ENCODE assay signal across 30 cellular contexts in the genomic region with DNA sequence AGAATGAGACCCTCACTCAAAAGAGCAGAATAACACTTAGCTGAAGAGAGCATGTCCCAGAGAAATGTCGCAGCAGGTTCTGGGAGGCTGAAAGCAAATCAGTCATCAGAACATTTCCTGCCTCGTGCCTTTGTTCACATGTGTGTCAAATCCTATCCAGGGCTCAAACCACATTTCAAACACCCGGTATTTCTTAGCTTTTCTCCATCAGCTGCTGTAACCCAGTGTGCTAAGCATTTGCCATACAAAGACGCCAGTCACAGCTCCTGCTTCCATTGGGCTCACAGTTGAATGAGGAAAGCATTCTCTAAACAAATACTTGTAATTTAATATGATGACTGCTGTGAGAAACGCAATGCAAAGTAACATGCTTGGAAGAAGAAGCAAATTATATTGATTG. TPM values are rescaled to one million over a fixed set of nuclear protein-coding genes. Genes with fewer than 3 reads are reported as not detected.
DNase-seq lines count a peak whose midpoint lies in the region; ATAC-seq, FAIRE-seq and TF ChIP-seq lines count a peak whose summit lies in the region.
"Had no signal": no experiment of that assay in that cellular context is flagged by ENCODE, and none has a peak within 500 bp of the region (broad histone marks: within the 10 kb centered on the region; RNA-seq: fewer than 3 reads in every experiment).

No MANE protein-coding gene starts in this region.

- H3K79me2 ChIP-seq in osteoblast (ENCODE audit: insufficient read depth, low read length): no peaks in the 10 kb centered on the region

- H3K4ac ChIP-seq in IMR-90 (ENCODE audit: low read depth, low read length): peak overlapping the region; percentile 12; the same call in 1 of the 2 replicates

- H3K4me1 Mint-ChIP-seq in activated CD8-positive, alpha-beta T cell treated with anti-CD3 and anti-CD28 coated beads, Interleukin-2, amount 10 ng/mL, durations not matched to agents 7 days and 5 days (ENCODE audit: low read depth): peaks cover 14% of the 10 kb centered on the region
- peaks cover 5% of the 10 kb centered on the region for H3K4me1 Mint-ChIP-seq in activated CD8-positive, alpha-beta T cell treated with anti-CD3 and anti-CD28 coated beads for 36 hours (ENCODE audit: low read depth)
- H3K4me1 Mint-ChIP-seq: stimulated activated effector memory CD8-positive, alpha-beta T cell treated with anti-CD3 and anti-CD28 coated beads, Interleukin-12 subunit alpha, Interleukin-12 subunit beta, amount 100 ng/mL, for 72 hours had no signal

- no peaks in the 10 kb centered on the region for H3K36me3 Mint-ChIP-seq in activated CD8-positive, alpha-beta T cell treated with anti-CD3 and anti-CD28 coated beads, Interleukin-2, amount 10 ng/mL, durations not matched to agents 7 days and 5 days (ENCODE audit: low read depth)
- H3K36me3 Mint-ChIP-seq in activated CD8-positive, alpha-beta T cell treated with anti-CD3 and anti-CD28 coated beads for 36 hours (ENCODE audit: low read depth): no peaks in the 10 kb centered on the region
- H3K36me3 Mint-ChIP-seq: stimulated activated effector memory CD8-positive, alpha-beta T cell treated with anti-CD3 and anti-CD28 coated beads, Interleukin-12 subunit alpha, Interleukin-12 subunit beta, amount 100 ng/mL, for 72 hours had no signal

- H2AFZ ChIP-seq in IMR-90 (replicated peaks; ENCODE audit: low read length, poor library complexity) (peak overlapping the region; percentile 76), osteoblast (ENCODE audit: low read length) (peak overlapping the region; percentile 67)

- BruUV-seq in IMR-90 (replicated peaks; lab: Mats Ljungman, UMichigan): no TSS peak

- H3K4me2 ChIP-seq in IMR-90 (ENCODE audit: low read depth, low read length) (no peak overlapping the region), osteoblast (ENCODE audit: insufficient read depth, low read length) (no peak overlapping the region)

- TF ChIP-seq RAD21 in IMR-90 (IDR thresholded peaks at IDR 0.05; ENCODE audit: low read length): no peak

- H3K9me3 Mint-ChIP-seq in activated CD8-positive, alpha-beta T cell treated with anti-CD3 and anti-CD28 coated beads, Interleukin-2, amount 10 ng/mL, durations not matched to agents 7 days and 5 days (ENCODE audit: insufficient read depth): no peaks in the 10 kb centered on the region
- H3K9me3 Mint-ChIP-seq in activated CD8-positive, alpha-beta T cell treated with anti-CD3 and anti-CD28 coated beads for 36 hours: no peaks in the 10 kb centered on the region
- H3K9me3 Mint-ChIP-seq: H9; nephron; stimulated activated effector memory CD8-positive, alpha-beta T cell treated with anti-CD3 and anti-CD28 coated beads, Interleukin-12 subunit alpha, Interleukin-12 subunit beta, amount 100 ng/mL, for 72 hours had no signal

- peak overlapping the region; percentile 78; the same call in 1 of the 2 replicates for H3K23ac ChIP-seq in IMR-90 (ENCODE audit: low read depth, low read length)

- H3K14ac ChIP-seq in IMR-90 (replicated peaks; ENCODE audit: low read depth, low read length): 0 out of 2 replicates have a peak overlapping the region, but pooled peaks have one; percentile 47

- no peak overlapping the region for H3K9ac ChIP-seq in IMR-90 (ENCODE audit: low read depth, low read length)

- no peak overlapping the region for H3K18ac ChIP-seq in IMR-90 (ENCODE audit: low read depth, low read length)

- H2BK20ac ChIP-seq in IMR-90 (ENCODE audit: low read depth, low read length): peak overlapping the region; percentile 42

- CTCF ChIA-PET in activated CD8-positive, alpha-beta T cell treated with anti-CD3 and anti-CD28 coated beads, Interleukin-2, amount 10 ng/mL, durations not matched to agents 7 days and 5 days (lab: Charles Lee): interaction anchor here (0.8 to 2.4 kb wide), 4 partner anchors 9 to 185 kb away, joined by 3 to 7 read pairs (median 3); no protein-coding TSS in a partner anchor
- CTCF ChIA-PET in activated CD8-positive, alpha-beta T cell treated with anti-CD3 and anti-CD28 coated beads for 36 hours (lab: Charles Lee): interaction anchor here (1.3 kb wide), 1 partner anchor 11 kb away, joined by 3 read pairs; no protein-coding TSS in a partner anchor
- CTCF ChIA-PET in IMR-90 (lab: Yijun Ruan, JAX): no interaction called here

- no peak for TF ChIP-seq CTCF in activated CD8-positive, alpha-beta T cell treated with anti-CD3 and anti-CD28 coated beads for 36 hours (IDR thresholded peaks at IDR 0.05)
- TF ChIP-seq CTCF in IMR-90 (conservative IDR thresholded peaks at IDR 0.05; ENCODE audit: low read depth, low read length) (no peak), bronchial epithelial cell (IDR thresholded peaks at IDR 0.05; ENCODE audit: insufficient read depth, low read length, severe bottlenecking) (no peak), osteoblast (IDR thresholded peaks at IDR 0.05; ENCODE audit: extremely low read depth, low read depth, low read length) (no peak)

- H3K4me3 Mint-ChIP-seq in activated CD8-positive, alpha-beta T cell treated with anti-CD3 and anti-CD28 coated beads, Interleukin-2, amount 10 ng/mL, durations not matched to agents 7 days and 5 days: no peak overlapping the region
- no peak overlapping the region for H3K4me3 Mint-ChIP-seq in activated CD8-positive, alpha-beta T cell treated with anti-CD3 and anti-CD28 coated beads for 36 hours
- H3K4me3 Mint-ChIP-seq: H9; stimulated activated effector memory CD8-positive, alpha-beta T cell treated with anti-CD3 and anti-CD28 coated beads, Interleukin-12 subunit alpha, Interleukin-12 subunit beta, amount 100 ng/mL, for 72 hours had no signal

- in situ Hi-C loops in IMR-90 (cut with MboI; ENCODE audit: low sequenced_read_pairs): loop anchor here (25.0 kb wide), 2 partner anchors 91 to 316 kb away; no protein-coding TSS in a partner anchor

- no peak overlapping the region for H2BK15ac ChIP-seq in IMR-90 (ENCODE audit: low read depth, low read length)

- intact Hi-C loops in activated CD8-positive, alpha-beta T cell treated with anti-CD3 and anti-CD28 coated beads for 36 hours (cut with micrococcal nuclease): no loop called here
- intact Hi-C loops in IMR-90 (cut with micrococcal nuclease): no loop called here

- no peaks in the 10 kb centered on the region for H4K20me1 ChIP-seq in IMR-90 (ENCODE audit: insufficient read depth, low read length)
- H4K20me1 ChIP-seq in osteoblast (ENCODE audit: insufficient read depth, low read length): no peaks in the 10 kb centered on the region

- H4K8ac ChIP-seq in IMR-90 (ENCODE audit: low read depth in 2 of 2, low read length in 2 of 2): no peak overlapping the region

- H4K91ac ChIP-seq in IMR-90 (ENCODE audit: insufficient read depth, low read depth, low read length): no peak overlapping the region

- 0 out of 2 replicates have a peak overlapping the region, but pooled peaks have one; percentile 38 for H2BK120ac ChIP-seq in IMR-90 (ENCODE audit: low read depth, low read length)

- no peak overlapping the region for H4K5ac ChIP-seq in IMR-90 (ENCODE audit: low read depth, low read length)

- 59% methylated on average over 2 of the region's 5 CpGs; no CpG with 5 or more reads in 1 of the 2 experiments for WGBS in IMR-90 (ENCODE audit: extremely low coverage in 2 of 2, insufficient read length in 1 of 2), 2 experiments

- H2AK5ac ChIP-seq in IMR-90 (ENCODE audit: low read depth, low read length): no peak overlapping the region

- H2AK9ac ChIP-seq in IMR-90 (replicated peaks; ENCODE audit: low read depth, low read length, poor library complexity): peak overlapping the region; percentile 73

- H3K27me3 Mint-ChIP-seq in activated CD8-positive, alpha-beta T cell treated with anti-CD3 and anti-CD28 coated beads, Interleukin-2, amount 10 ng/mL, durations not matched to agents 7 days and 5 days (ENCODE audit: low read depth): peaks cover 13% of the 10 kb centered on the region
- peaks cover 1% of the 10 kb centered on the region for H3K27me3 Mint-ChIP-seq in activated CD8-positive, alpha-beta T cell treated with anti-CD3 and anti-CD28 coated beads for 36 hours

- H3K27me3 ChIP-seq in IMR-90 (ENCODE audit: control insufficient read depth, insufficient read depth, low read length): no peaks in the 10 kb centered on the region
- H3K27me3 ChIP-seq in bronchial epithelial cell (ENCODE audit: control insufficient read depth, insufficient read depth, low read length): no peaks in the 10 kb centered on the region
- no peaks in the 10 kb centered on the region for H3K27me3 ChIP-seq in osteoblast (ENCODE audit: insufficient read depth, low read length)
- H3K27me3 ChIP-seq: adrenal gland, breast epithelium had no signal

- dilution Hi-C loops in IMR-90 (cut with HindIII; ENCODE audit: low sequenced_read_pairs, unreplicated experiment): no loop called here

- FAIRE-seq in bronchial epithelial cell (lab: Jason Lieb, UNC): peak; percentile 80
- FAIRE-seq: endothelial cell of umbilical vein, K562, RCC 7860, urothelium cell line had no signal

- no peak overlapping the region for H2BK5ac ChIP-seq in IMR-90 (ENCODE audit: low read depth, low read length, poor library complexity, severe bottlenecking)

- H3K4me1 ChIP-seq in IMR-90 (ENCODE audit: control insufficient read depth, insufficient read depth, low read length): no peaks in the 10 kb centered on the region
- peaks cover 7% of the 10 kb centered on the region for H3K4me1 ChIP-seq in osteoblast (ENCODE audit: insufficient read depth, low read length)
- H3K4me1 ChIP-seq: adrenal gland, breast epithelium had no signal

- peak overlapping the region; percentile 46 for H3K27ac Mint-ChIP-seq in activated CD8-positive, alpha-beta T cell treated with anti-CD3 and anti-CD28 coated beads, Interleukin-2, amount 10 ng/mL, durations not matched to agents 7 days and 5 days
- no peak overlapping the region for H3K27ac Mint-ChIP-seq in activated CD8-positive, alpha-beta T cell treated with anti-CD3 and anti-CD28 coated beads for 36 hours
- H3K27ac Mint-ChIP-seq: H9; stimulated activated effector memory CD8-positive, alpha-beta T cell treated with anti-CD3 and anti-CD28 coated beads, Interleukin-12 subunit alpha, Interleukin-12 subunit beta, amount 100 ng/mL, for 72 hours had no signal

- peak; percentile 57 for ATAC-seq in activated CD8-positive, alpha-beta T cell treated with anti-CD3 and anti-CD28 coated beads, Interleukin-2, amount 10 ng/mL, durations not matched to agents 7 days and 5 days
- ATAC-seq in activated CD8-positive, alpha-beta T cell treated with anti-CD3 and anti-CD28 coated beads for 36 hours: no peak
- ATAC-seq in IMR-90 (ENCODE audit: low read depth): peak; percentile 71
- ATAC-seq: K562; left lobe of liver; stimulated activated effector memory CD8-positive, alpha-beta T cell treated with anti-CD3 and anti-CD28 coated beads, Interleukin-12 subunit alpha, Interleukin-12 subunit beta, amount 100 ng/mL, for 72 hours had no signal

- H3K9me1 ChIP-seq in IMR-90 (ENCODE audit: insufficient read depth, low read length): no peaks in the 10 kb centered on the region

- DNase-seq in activated CD8-positive, alpha-beta T cell treated with anti-CD3 and anti-CD28 coated beads, Interleukin-2, amount 10 ng/mL, durations not matched to agents 7 days and 5 days: no peak
- no peak for DNase-seq in activated CD8-positive, alpha-beta T cell treated with anti-CD3 and anti-CD28 coated beads for 36 hours
- DNase-seq in IMR-90 (peak; percentile 33), bronchial epithelial cell (ENCODE audit: low read depth) (no peak), osteoblast (ENCODE audit: insufficient read length, low spot score, missing footprints) (no peak), HuH-7.5 (ENCODE audit: low spot score) (no peak), GM19240 (ENCODE audit: insufficient read length, low spot score) (no peak)
- no peak for DNase-seq in stimulated activated CD4-positive, alpha-beta T cell treated with anti-CD3 and anti-CD28 coated beads, Interleukin-1b, Interleukin-23, amount 100 ng/mL, for 48 hours
- DNase-seq: activated CD4-positive, alpha-beta T cell treated with anti-CD3 and anti-CD28 coated beads, Interleukin-2, amount 50 U/mL, for 1 hour; activated gamma-delta T cell treated with Interleukin-2 at 50 U/mL for 16 hours; adrenal gland; dermis blood vessel endothelial cell; DMS 273 treated with DMSO at 0.1 percent for 48 hours; GDM1; H9; midbrain; MM.1S; NCI-H1694; NCI-H2227 treated with DMSO at 0.1 percent for 48 hours; NK-92 treated with Interleukin-12 subunit alpha and Interleukin-12 subunit beta, amount 100 ng/mL, for 24 hours; posterior cingulate gyrus had no signal

- H3K27ac ChIP-seq in IMR-90 (ENCODE audit: insufficient read depth, low read length) (no peak overlapping the region), osteoblast (ENCODE audit: low read depth, low read length) (no peak overlapping the region)
- H3K27ac ChIP-seq: breast epithelium, SK-N-MC had no signal

- POLR2A ChIA-PET in activated CD8-positive, alpha-beta T cell treated with anti-CD3 and anti-CD28 coated beads, Interleukin-2, amount 10 ng/mL, durations not matched to agents 7 days and 5 days (lab: Charles Lee): no interaction called here
- POLR2A ChIA-PET in activated CD8-positive, alpha-beta T cell treated with anti-CD3 and anti-CD28 coated beads for 36 hours (lab: Charles Lee): interaction anchor here (0.8 kb wide), 1 partner anchor 35 kb away, joined by 3 read pairs; no protein-coding TSS in a partner anchor
- POLR2A ChIA-PET in IMR-90 (lab: Charles Lee; ENCODE audit: unreplicated experiment): no interaction called here

- H3K36me3 ChIP-seq in IMR-90 (ENCODE audit: control insufficient read depth, insufficient read depth, low read length) (no peaks in the 10 kb centered on the region), bronchial epithelial cell (ENCODE audit: control insufficient read depth, insufficient read depth, low read length) (no peaks in the 10 kb centered on the region), osteoblast (ENCODE audit: insufficient read depth, low read length) (no peaks in the 10 kb centered on the region)
- H3K36me3 ChIP-seq: adrenal gland, breast epithelium had no signal

- no peaks in the 10 kb centered on the region for H3K79me1 ChIP-seq in IMR-90 (ENCODE audit: low read depth in 1 of 2, low read length in 2 of 2)

- no peak overlapping the region for H3K56ac ChIP-seq in IMR-90 (ENCODE audit: extremely low read depth, insufficient read depth, low read length)

- H3K4me3 ChIP-seq in IMR-90 (ENCODE audit: insufficient read depth, low read depth, low read length) (no peak overlapping the region), bronchial epithelial cell (ENCODE audit: low read depth, low read length) (no peak overlapping the region), osteoblast (ENCODE audit: insufficient read depth, low read length) (no peak overlapping the region)
- H3K4me3 ChIP-seq: adrenal gland, breast epithelium, K562, SK-N-MC had no signal

- no peak for TF ChIP-seq POLR2A in IMR-90 (IDR thresholded peaks at IDR 0.05; ENCODE audit: low read depth, low read length)

- no peaks in the 10 kb centered on the region for H3K9me3 ChIP-seq in IMR-90 (ENCODE audit: control insufficient read depth, insufficient read depth, low read length)
- H3K9me3 ChIP-seq in osteoblast (ENCODE audit: low read depth, low read length): no peaks in the 10 kb centered on the region
- H3K9me3 ChIP-seq: adrenal gland, breast epithelium had no signal

RNA-seq across cellular contexts. Expression of gene PALLD, which starts 6.0 kb away (rescaled TPM):
- total RNA-seq in activated CD8-positive, alpha-beta T cell treated with anti-CD3 and anti-CD28 coated beads, Interleukin-2, amount 10 ng/mL, durations not matched to agents 7 days and 5 days: 1 to 10 TPM; 1.2 to 1.3 TPM
- under 1 TPM; 0.41 to 0.60 TPM for total RNA-seq in activated CD8-positive, alpha-beta T cell treated with anti-CD3 and anti-CD28 coated beads for 36 hours
- total RNA-seq in IMR-90 (2012; rRNA removed) (91.9 and 112 TPM in 2 replicates), bronchial epithelial cell (69.2 and 92.7 TPM in 2 replicates), osteoblast (244 and 254 TPM in 2 replicates)
- polyA plus RNA-seq in IMR-90 (2012; rRNA removed): 71.0 and 91.0 TPM in 2 replicates
- 44.9 and 48.4 TPM in 2 replicates for polyA plus RNA-seq in IMR-90 (2012; cell fraction: cytosol; rRNA removed)
- polyA plus RNA-seq in IMR-90 (2012; cell fraction: nucleus; rRNA removed; ENCODE audit: low replicate concordance): 75.8 and 98.2 TPM in 2 replicates

RNA-seq across cellular contexts. Expression of gene DDX60L, which starts 22.6 kb away (rescaled TPM):
- 10 to 100 TPM; 59.3 to 61.1 TPM for total RNA-seq in activated CD8-positive, alpha-beta T cell treated with anti-CD3 and anti-CD28 coated beads, Interleukin-2, amount 10 ng/mL, durations not matched to agents 7 days and 5 days
- total RNA-seq in activated CD8-positive, alpha-beta T cell treated with anti-CD3 and anti-CD28 coated beads for 36 hours: 1 to 10 TPM; 7.4 to 7.5 TPM
- 9.5 and 11.9 TPM in 2 replicates for total RNA-seq in IMR-90 (2012; rRNA removed)
- 4.3 and 6.4 TPM in 2 replicates for polyA plus RNA-seq in IMR-90 (2012; rRNA removed)
- 1.1 and 2.7 TPM in 2 replicates for polyA plus RNA-seq in IMR-90 (2012; cell fraction: cytosol; rRNA removed)
- 2.2 and 26.7 TPM in 2 replicates for polyA plus RNA-seq in IMR-90 (2012; cell fraction: nucleus; rRNA removed; ENCODE audit: low replicate concordance)
- total RNA-seq in bronchial epithelial cell: 2.9 and 4.4 TPM in 2 replicates
- total RNA-seq in osteoblast: 25.0 and 31.1 TPM in 2 replicates

Comparison
In these comparisons a context has a peak if more than half of its experiments do, and no peak if none do; other contexts are left out.
1. RNA of gene PALLD, which starts 6.0 kb away (total RNA-seq): 244 to 254 TPM in osteoblast, 91.9 to 112 TPM in IMR-90 and 69.2 to 92.7 TPM in bronchial epithelial cell; 1.2 to 1.3 TPM in activated CD8-positive, alpha-beta T cell treated with anti-CD3 and anti-CD28 coated beads, Interleukin-2, amount 10 ng/mL, durations not matched to agents 7 days and 5 days and 0.41 to 0.60 TPM in activated CD8-positive, alpha-beta T cell treated with anti-CD3 and anti-CD28 coated beads for 36 hours; every median in the first group is over 10 times any median in the second.